Comparison of ENCODE assay signal across 1 cellular context in genomic region chr3:151827816-151828215, GRCh38.
TF ChIP-seq lines count a peak whose summit lies in the region.

No MANE protein-coding gene starts in this region.

TF ChIP-seq in HepG2, 621 proteins besides CTCF, POLR2A, EP300 and RAD21:
- TF ChIP-seq FOSL2 (CRISPR knock-in tag; IDR thresholded peaks at IDR 0.05) (0 out of 2 replicates have a peak, but pooled peaks have one; percentile 18), AKAP8 (CRISPR knock-in tag; IDR thresholded peaks at IDR 0.05) (no peak)
